1 cellular context compared by ENCODE assay signal in genomic region chr10:47299611-47299988, GRCh38.
TF ChIP-seq lines count a peak whose summit lies in the region.

No MANE protein-coding gene starts in this region.

TF ChIP-seq in HepG2, 621 proteins besides CTCF, POLR2A, EP300 and RAD21:
- TF ChIP-seq U2AF1 (optimal IDR thresholded peaks at IDR 0.05; ENCODE audit: low read depth, low read length), result no peak
- no peak for TF ChIP-seq ZBTB3 (CRISPR knock-in tag; IDR thresholded peaks at IDR 0.05; ENCODE audit: borderline replicate concordance, low read depth)
- no peak for TF ChIP-seq ZNF720 (CRISPR knock-in tag; IDR thresholded peaks at IDR 0.05)
- TF ChIP-seq MTA3 (CRISPR knock-in tag; IDR thresholded peaks at IDR 0.05), result no peak
- no peak for TF ChIP-seq ZNF772 (CRISPR knock-in tag; IDR thresholded peaks at IDR 0.05)
- no peak for TF ChIP-seq XRCC5 (optimal IDR thresholded peaks at IDR 0.05; ENCODE audit: low read length)
- no peak for TF ChIP-seq TCF7 (IDR thresholded peaks at IDR 0.05; ENCODE audit: low read depth)
- TF ChIP-seq ZNF253 (CRISPR knock-in tag; IDR thresholded peaks at IDR 0.05; ENCODE audit: borderline replicate concordance), result no peak
- no peak for TF ChIP-seq ZNF670 (CRISPR knock-in tag; IDR thresholded peaks at IDR 0.05; ENCODE audit: borderline replicate concordance)
- TF ChIP-seq MEIS1 (CRISPR knock-in tag; IDR thresholded peaks at IDR 0.05; ENCODE audit: borderline replicate concordance), result no peak
- no peak for TF ChIP-seq TAF15 (IDR thresholded peaks at IDR 0.05; ENCODE audit: low read depth, low read length, poor library complexity, severe bottlenecking)
- TF ChIP-seq SP140L (CRISPR knock-in tag; IDR thresholded peaks at IDR 0.05; ENCODE audit: borderline replicate concordance), result no peak
- no peak for TF ChIP-seq ZNF724P (CRISPR knock-in tag; IDR thresholded peaks at IDR 0.05; ENCODE audit: borderline replicate concordance)
- no peak for TF ChIP-seq EZH2 (conservative IDR thresholded peaks at IDR 0.05; ENCODE audit: low read depth, low read length)
- no peak for TF ChIP-seq NR0B2 (CRISPR knock-in tag; IDR thresholded peaks at IDR 0.05)
- TF ChIP-seq FOXA1 (IDR thresholded peaks at IDR 0.05), result no peak
- no peak for TF ChIP-seq FOXA1 (CRISPR knock-in tag; IDR thresholded peaks at IDR 0.05)
- no peak for TF ChIP-seq NFATC3 (CRISPR knock-in tag; IDR thresholded peaks at IDR 0.05)
- TF ChIP-seq ZNF30 (CRISPR knock-in tag; IDR thresholded peaks at IDR 0.05), result no peak
- no peak for TF ChIP-seq ETS1 (CRISPR knock-in tag; IDR thresholded peaks at IDR 0.05)
